ENCODE assay signal across 9 cellular contexts in the genomic region with DNA sequence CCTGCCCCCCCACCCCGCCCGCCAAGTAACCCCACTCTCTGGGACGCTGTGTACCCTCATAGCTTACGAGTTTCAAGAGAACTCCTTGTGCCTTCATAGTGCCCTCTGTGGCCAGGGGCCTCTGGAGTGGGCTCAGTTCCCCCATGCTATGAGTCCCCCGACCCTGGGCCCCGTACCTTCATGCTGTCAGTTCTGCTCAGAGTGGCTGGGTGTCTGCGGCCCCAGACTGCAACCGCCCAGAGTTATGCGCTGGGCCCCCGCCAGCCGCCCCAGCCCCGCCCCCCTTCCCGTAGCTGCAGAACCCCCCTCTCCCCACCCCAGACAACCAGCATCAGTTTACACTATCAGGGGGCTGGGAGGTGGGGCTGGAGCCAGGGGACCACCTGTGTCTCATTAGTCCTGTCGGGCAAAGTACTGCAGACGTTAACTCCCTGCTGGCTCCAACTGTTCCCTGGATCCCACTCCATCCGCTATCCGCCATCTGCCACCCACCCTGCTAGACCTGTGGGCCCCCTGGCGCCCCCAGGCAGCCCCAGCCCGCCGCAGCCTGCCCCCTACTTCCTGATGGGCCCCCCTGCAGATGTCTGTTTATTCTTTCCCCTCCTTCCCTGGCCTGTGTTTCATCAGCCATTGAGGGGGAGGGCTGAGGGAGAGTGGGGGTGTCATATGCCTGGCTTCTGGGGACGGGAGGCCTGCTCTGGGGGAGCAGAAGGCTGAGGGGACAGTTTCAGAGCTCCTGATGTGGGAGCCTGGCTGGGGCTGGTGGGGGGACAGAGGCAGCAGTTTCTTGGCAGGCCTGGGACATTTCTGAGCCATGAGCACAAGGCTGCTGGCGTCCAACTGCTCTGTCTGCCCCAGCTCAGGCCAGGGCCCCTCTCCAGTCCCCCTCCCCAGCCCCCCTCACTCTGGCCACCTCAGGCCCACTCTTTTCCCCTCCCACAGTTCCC.
DNase-seq lines count a peak whose midpoint lies in the region; ATAC-seq and FAIRE-seq lines count a peak whose summit lies in the region.
"Had no signal": no experiment of that assay in that cellular context is flagged by ENCODE, and none has a peak within 500 bp of the region (broad histone marks: within the 10 kb centered on the region; RNA-seq: fewer than 3 reads in every experiment).

A gene with protein sequence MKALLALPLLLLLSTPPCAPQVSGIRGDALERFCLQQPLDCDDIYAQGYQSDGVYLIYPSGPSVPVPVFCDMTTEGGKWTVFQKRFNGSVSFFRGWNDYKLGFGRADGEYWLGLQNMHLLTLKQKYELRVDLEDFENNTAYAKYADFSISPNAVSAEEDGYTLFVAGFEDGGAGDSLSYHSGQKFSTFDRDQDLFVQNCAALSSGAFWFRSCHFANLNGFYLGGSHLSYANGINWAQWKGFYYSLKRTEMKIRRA (minus strand): TSS at position 217 of the 947 bp plus-strand sequence. CDS start 35 bp downstream, at position 182.

- peaks cover 17% of the 10 kb centered on the region; the same call in 1 of the 2 replicates for H4K20me1 ChIP-seq in BLaER1

- H3K9me3 ChIP-seq in BLaER1 (no peaks in the 10 kb centered on the region), mucosa of stomach (ENCODE audit: control insufficient read depth, low read length) (no peaks in the 10 kb centered on the region)

- FAIRE-seq in RCC 7860 (lab: Jason Lieb, UNC): no peak

- peaks cover 12 to 18% of the 10 kb centered on the region in 2 donors for H3K4me1 Mint-ChIP-seq in effector memory CD8-positive, alpha-beta T cell (ENCODE audit: low read depth in 2 of 2)

- H3K4me3 ChIP-seq in BLaER1 (no peak within 1 kb of the TSS), mucosa of stomach (ENCODE audit: low read length) (no peak within 1 kb of the TSS)

- peaks cover 38% of the 10 kb centered on the region for H3K4me1 ChIP-seq in BLaER1
- peaks cover 53% of the 10 kb centered on the region for H3K4me1 ChIP-seq in mucosa of stomach (ENCODE audit: control insufficient read depth, insufficient read depth, low read length)

- H3K27me3 Mint-ChIP-seq in effector memory CD8-positive, alpha-beta T cell: no peaks in the 10 kb centered on the region
- H3K27me3 Mint-ChIP-seq: central memory CD8-positive, alpha-beta T cell had no signal

- no peak within 1 kb of the TSS for H3K4me3 Mint-ChIP-seq in effector memory CD8-positive, alpha-beta T cell
- H3K4me3 Mint-ChIP-seq: central memory CD8-positive, alpha-beta T cell had no signal

- DNase-seq in NCI-H2227 treated with DMSO at 0.1 percent for 48 hours (lab: John Stamatoyannopoulos, UW) (peak; percentile 26), CD1c-positive myeloid dendritic cell (ENCODE audit: extremely low spot score) (no peak), RCC 7860 (ENCODE audit: low spot score) (no peak)
- DNase-seq in effector memory CD8-positive, alpha-beta T cell: no peak
- no peak for DNase-seq in stimulated activated CD4-positive, alpha-beta T cell treated with anti-CD3 and anti-CD28 coated beads, Interleukin-2, amount 100 ng/mL, for 24 hours

- H3K27me3 ChIP-seq in BLaER1: no peaks in the 10 kb centered on the region
- no peaks in the 10 kb centered on the region for H3K27me3 ChIP-seq in mucosa of stomach (ENCODE audit: control insufficient read depth, insufficient read depth, low read length)

- no peaks in the 10 kb centered on the region for H3K9me3 Mint-ChIP-seq in effector memory CD8-positive, alpha-beta T cell
- H3K9me3 Mint-ChIP-seq: central memory CD8-positive, alpha-beta T cell had no signal

- H3K4me2 ChIP-seq in BLaER1: peak within 1 kb of the TSS; percentile 54

- no peak for ATAC-seq in effector memory CD8-positive, alpha-beta T cell (replicated peaks)
- ATAC-seq in HG02884 (IDR thresholded peaks at IDR 0.05; ENCODE audit: unreplicated experiment): no peak

- H3K36me3 Mint-ChIP-seq in effector memory CD8-positive, alpha-beta T cell (ENCODE audit: insufficient read depth): peaks cover 7% of the 10 kb centered on the region

- peak within 1 kb of the TSS; percentile 69 to 75 for H3K27ac Mint-ChIP-seq in effector memory CD8-positive, alpha-beta T cell

- peak within 1 kb of the TSS; percentile 58; the same call in 1 of the 2 replicates for H3K9ac ChIP-seq in BLaER1
- peak within 1 kb of the TSS; percentile 42 for H3K9ac ChIP-seq in mucosa of stomach (ENCODE audit: low read length)

- H3K27ac ChIP-seq in BLaER1: peak within 1 kb of the TSS; percentile 63; the same call in 1 of the 2 replicates

- H3K36me3 ChIP-seq in BLaER1: peaks cover 24% of the 10 kb centered on the region
- H3K36me3 ChIP-seq in mucosa of stomach (ENCODE audit: control insufficient read depth, insufficient read depth, low read length): peaks cover 5% of the 10 kb centered on the region
